In the genomic region with DNA sequence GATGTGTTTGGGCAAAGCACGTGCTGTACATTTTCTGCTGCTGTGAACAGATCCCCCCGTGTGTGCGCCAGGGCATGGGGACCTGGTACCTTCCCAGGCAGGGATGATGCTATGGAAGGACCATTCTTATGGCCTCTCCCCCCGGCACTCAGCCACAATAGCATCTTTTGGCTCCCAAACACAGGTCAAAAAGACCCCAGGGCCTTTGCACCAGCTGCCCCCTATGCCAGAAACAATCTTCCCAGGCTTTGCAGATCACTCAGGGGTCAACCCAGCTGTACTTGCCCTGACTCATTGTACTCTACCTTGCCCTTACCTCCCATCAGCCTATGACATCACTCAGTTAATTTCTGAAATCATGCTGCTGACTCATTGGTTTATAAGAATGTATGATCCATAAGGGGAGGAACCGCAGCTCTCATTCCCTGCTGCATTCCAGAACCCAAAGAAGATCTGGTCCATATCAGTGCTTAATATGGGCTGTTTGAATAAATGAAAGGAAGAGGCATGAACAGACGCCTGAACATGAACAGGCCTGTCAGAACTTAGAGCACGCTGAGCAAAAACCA, we compare ENCODE assay signal across 15 cellular contexts.
DNase-seq lines count a peak whose midpoint lies in the region; ATAC-seq, FAIRE-seq and TF ChIP-seq lines count a peak whose summit lies in the region.
"Had no signal": no experiment of that assay in that cellular context is flagged by ENCODE, and none has a peak within 500 bp of the region (broad histone marks: within the 10 kb centered on the region; RNA-seq: fewer than 3 reads in every experiment).

No MANE protein-coding gene starts in this region.

- DNase-seq in mammary epithelial cell (peak; percentile 90), breast epithelium (ENCODE audit: low spot score in 2 of 2) (no peak), RWPE2 (ENCODE audit: low spot score) (no peak), fibroblast of lung (ENCODE audit: low read depth in 2 of 2) (peak; percentile 4 to 78), urothelium cell line (ENCODE audit: low spot score) (no peak), GM20000 (ENCODE audit: low spot score) (no peak), NCI-H1417 treated with DMSO at 0.1 percent for 48 hours (lab: John Stamatoyannopoulos, UW) (no peak)
- DNase-seq: activated CD4-positive, alpha-beta T cell treated with anti-CD3 and anti-CD28 coated beads, Interleukin-2, amount 50 U/mL, for 1 hour; activated naive CD4-positive, alpha-beta T cell treated with anti-CD3 and anti-CD28 coated beads, Interleukin-2, amount 10 ng/mL, durations not matched to agents 7 days and 5 days; CD4-positive, CD25-positive, alpha-beta regulatory T cell; NCI-H2081; NCI-H526; stimulated activated CD4-positive, alpha-beta T cell treated with anti-CD3 and anti-CD28 coated beads, Interleukin-15, amount 100 ng/mL, for 24 hours; stimulated activated naive B cell treated with anti-CD40 and anti-IgM and Interleukin-4, amounts not matched to agents 10 μg/mL and 1 μg/mL and 100 μg/mL, for 72 hours had no signal

- intact Hi-C loops in mammary epithelial cell (cut with micrococcal nuclease) (loop anchor here (1.0 kb wide), 1 partner anchor 102 kb away; no protein-coding TSS in a partner anchor), breast epithelium (cut with DNase I; ENCODE audit: low total_unique reads) (no loop called here)

- dilution Hi-C loops in mammary epithelial cell (cut with HindIII; ENCODE audit: low sequenced_read_pairs): loop anchor here (5.0 to 25.0 kb wide), 4 partner anchors 91 to 424 kb away; a partner anchor contains a TSS

- WGBS in mammary epithelial cell (ENCODE audit: low coverage, missing lambda C conversion rate): 79% methylated on average over 4 of the region's 7 CpGs

- H3K4me1 ChIP-seq in mammary epithelial cell (ENCODE audit: insufficient read depth, low read length) (peaks cover 4% of the 10 kb centered on the region), breast epithelium (no peaks in the 10 kb centered on the region), RWPE2 (ENCODE audit: insufficient read depth, poor library complexity, severe bottlenecking) (peaks cover 5% of the 10 kb centered on the region), fibroblast of lung (ENCODE audit: control insufficient read depth, extremely low read depth, insufficient read depth, low read length) (no peaks in the 10 kb centered on the region)

- H3K4me3 ChIP-seq in mammary epithelial cell (replicated peaks in 1 of 3; ENCODE audit: insufficient read depth in 1 of 3, low read depth in 2 of 3, low read length in 3 of 3): no peak overlapping the region
- no peak overlapping the region for H3K4me3 ChIP-seq in breast epithelium
- H3K4me3 ChIP-seq in RWPE2 (ENCODE audit: severe bottlenecking): no peak overlapping the region
- H3K4me3 ChIP-seq in fibroblast of lung (replicated peaks in 1 of 4; ENCODE audit: control extremely low read depth in 1 of 4, insufficient read depth in 1 of 4, low read depth in 3 of 4, low read length in 4 of 4): no peak overlapping the region

- H3K9me3 ChIP-seq in mammary epithelial cell (replicated peaks; ENCODE audit: insufficient read depth, low read length) (no peaks in the 10 kb centered on the region), breast epithelium (no peaks in the 10 kb centered on the region), RWPE2 (ENCODE audit: severe bottlenecking) (no peaks in the 10 kb centered on the region), fibroblast of lung (ENCODE audit: control insufficient read depth, insufficient read depth, low read depth, low read length) (no peaks in the 10 kb centered on the region)

- no peaks in the 10 kb centered on the region for H3K79me2 ChIP-seq in mammary epithelial cell (ENCODE audit: insufficient read depth, low read length)
- H3K79me2 ChIP-seq in fibroblast of lung (ENCODE audit: control insufficient read depth, insufficient read depth, low read length): no peaks in the 10 kb centered on the region

- H4K20me1 ChIP-seq in mammary epithelial cell (ENCODE audit: insufficient read depth, low read length) (no peaks in the 10 kb centered on the region), fibroblast of lung (ENCODE audit: control insufficient read depth, extremely low read depth, insufficient read depth, low read length) (no peaks in the 10 kb centered on the region)

- no peaks in the 10 kb centered on the region for H3K27me3 ChIP-seq in mammary epithelial cell (ENCODE audit: insufficient read depth, low read length)
- no peaks in the 10 kb centered on the region for H3K27me3 ChIP-seq in breast epithelium
- H3K27me3 ChIP-seq in RWPE2 (ENCODE audit: insufficient read depth, poor library complexity, severe bottlenecking): no peaks in the 10 kb centered on the region
- H3K27me3 ChIP-seq in fibroblast of lung (ENCODE audit: control insufficient read depth, insufficient read depth, low read length): no peaks in the 10 kb centered on the region

- H3K27ac ChIP-seq in mammary epithelial cell (ENCODE audit: insufficient read depth, low read depth, low read length): peak overlapping the region; percentile 9
- H3K27ac ChIP-seq in breast epithelium: no peak overlapping the region
- H3K27ac ChIP-seq in RWPE2 (ENCODE audit: poor library complexity, severe bottlenecking): no peak overlapping the region
- H3K27ac ChIP-seq in fibroblast of lung (ENCODE audit: insufficient read depth, low read length): no peak overlapping the region

- BruUV-seq in mammary epithelial cell (replicated peaks; lab: Mats Ljungman, UMichigan): no TSS peak

- H3K4me2 ChIP-seq in mammary epithelial cell (ENCODE audit: insufficient read depth, low read depth, low read length): no peak overlapping the region
- H3K4me2 ChIP-seq in fibroblast of lung (ENCODE audit: extremely low read depth, insufficient read depth, low read length): no peak overlapping the region

- CTCF ChIA-PET in mammary epithelial cell (lab: Charles Lee; ENCODE audit: low non-redundant PET): no interaction called here

- in situ Hi-C loops in mammary epithelial cell (cut with MboI; ENCODE audit: low sequenced_read_pairs in 2 of 2): no loop called here

- TF ChIP-seq CTCF in mammary epithelial cell (conservative IDR thresholded peaks at IDR 0.05 in 1 of 2, IDR thresholded peaks at IDR 0.05 in 1 of 2; ENCODE audit: extremely low read depth in 1 of 2, insufficient read depth in 1 of 2, low read depth in 1 of 2, low read length in 2 of 2) (no peak), breast epithelium (IDR thresholded peaks at IDR 0.05) (no peak), RWPE2 (IDR thresholded peaks at IDR 0.05; ENCODE audit: poor library complexity, severe bottlenecking) (no peak), fibroblast of lung (conservative IDR thresholded peaks at IDR 0.05 in 1 of 2, IDR thresholded peaks at IDR 0.05 in 1 of 2; ENCODE audit: low read depth in 1 of 2, low read length in 2 of 2) (no peak), GM20000 (IDR thresholded peaks at IDR 0.05; ENCODE audit: extremely low read depth, missing control alignments) (no peak)

- H3K9ac ChIP-seq in mammary epithelial cell (ENCODE audit: insufficient read depth, low read length) (no peak overlapping the region), fibroblast of lung (ENCODE audit: insufficient read depth, low read length) (no peak overlapping the region)

- H2AFZ ChIP-seq in mammary epithelial cell (ENCODE audit: low read depth, low read length) (no peak overlapping the region), fibroblast of lung (ENCODE audit: low read length) (no peak overlapping the region)

- H3K36me3 ChIP-seq in mammary epithelial cell (ENCODE audit: insufficient read depth, low read length): peaks cover 13% of the 10 kb centered on the region
- H3K36me3 ChIP-seq in breast epithelium: no peaks in the 10 kb centered on the region
- peaks cover 55% of the 10 kb centered on the region for H3K36me3 ChIP-seq in RWPE2 (ENCODE audit: low read depth)
- H3K36me3 ChIP-seq in fibroblast of lung (ENCODE audit: control insufficient read depth, insufficient read depth, low read length): no peaks in the 10 kb centered on the region

- no peak for TF ChIP-seq POLR2A in breast epithelium (IDR thresholded peaks at IDR 0.05)

- FAIRE-seq in urothelium cell line (lab: Jason Lieb, UNC): peak; percentile 37

- ATAC-seq in RWPE2 (ENCODE audit: low read depth) (peak; percentile 40; the same call in 1 of the 3 replicates), HG03378 (IDR thresholded peaks at IDR 0.05; ENCODE audit: unreplicated experiment) (no peak)
- ATAC-seq: stimulated activated naive B cell treated with anti-CD40 and anti-IgM and Interleukin-4, amounts not matched to agents 10 μg/mL and 1 μg/mL and 100 μg/mL, for 72 hours had no signal

Comparison
In these comparisons a context has a peak if more than half of its experiments do, and no peak if none do; other contexts are left out.
1. DNase-seq: peak in mammary epithelial cell (single experiment) and fibroblast of lung (2 of 2); none in breast epithelium (0 of 2), RWPE2 (single experiment), urothelium cell line (single experiment), GM20000 (single experiment) and NCI-H1417 treated with DMSO at 0.1 percent for 48 hours (single experiment).